In the genomic region with DNA sequence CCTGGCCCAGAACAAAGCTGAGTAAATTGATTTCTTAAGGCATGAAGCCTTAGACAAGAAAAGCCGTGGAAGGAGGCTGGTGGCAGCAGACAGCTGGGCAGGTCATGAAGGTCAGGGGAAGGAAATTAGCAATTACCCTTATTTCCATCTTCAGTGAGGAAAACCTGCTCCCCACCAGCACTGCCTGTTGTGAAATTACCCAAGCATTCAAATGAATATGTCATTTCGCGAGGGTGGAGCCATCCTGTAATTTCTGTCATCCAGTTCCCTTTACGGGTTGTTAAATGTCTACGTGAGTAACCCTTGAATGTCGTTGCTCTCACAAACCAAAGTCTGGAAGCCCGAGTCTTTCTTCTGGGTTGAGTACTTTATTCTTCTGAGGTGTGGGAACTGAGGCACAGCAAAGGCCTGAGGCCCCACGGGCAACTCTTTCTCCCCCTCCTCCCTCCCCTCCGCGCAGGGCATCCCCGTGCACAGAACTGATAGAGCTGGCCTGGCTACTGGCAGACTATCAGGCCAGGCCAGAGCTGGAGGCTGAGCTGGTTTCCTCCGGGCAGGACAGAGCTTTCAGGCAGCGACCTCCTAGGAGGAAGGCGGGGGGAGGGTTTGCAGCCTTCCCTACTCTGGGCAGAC, we compare ENCODE assay signal across 1 cellular context.
TF ChIP-seq lines count a peak whose summit lies in the region.

No MANE protein-coding gene starts in this region.

TF ChIP-seq in K562, 482 proteins besides CTCF, POLR2A, EP300 and RAD21 (continued from another document):
- TF ChIP-seq, protein P1, sequence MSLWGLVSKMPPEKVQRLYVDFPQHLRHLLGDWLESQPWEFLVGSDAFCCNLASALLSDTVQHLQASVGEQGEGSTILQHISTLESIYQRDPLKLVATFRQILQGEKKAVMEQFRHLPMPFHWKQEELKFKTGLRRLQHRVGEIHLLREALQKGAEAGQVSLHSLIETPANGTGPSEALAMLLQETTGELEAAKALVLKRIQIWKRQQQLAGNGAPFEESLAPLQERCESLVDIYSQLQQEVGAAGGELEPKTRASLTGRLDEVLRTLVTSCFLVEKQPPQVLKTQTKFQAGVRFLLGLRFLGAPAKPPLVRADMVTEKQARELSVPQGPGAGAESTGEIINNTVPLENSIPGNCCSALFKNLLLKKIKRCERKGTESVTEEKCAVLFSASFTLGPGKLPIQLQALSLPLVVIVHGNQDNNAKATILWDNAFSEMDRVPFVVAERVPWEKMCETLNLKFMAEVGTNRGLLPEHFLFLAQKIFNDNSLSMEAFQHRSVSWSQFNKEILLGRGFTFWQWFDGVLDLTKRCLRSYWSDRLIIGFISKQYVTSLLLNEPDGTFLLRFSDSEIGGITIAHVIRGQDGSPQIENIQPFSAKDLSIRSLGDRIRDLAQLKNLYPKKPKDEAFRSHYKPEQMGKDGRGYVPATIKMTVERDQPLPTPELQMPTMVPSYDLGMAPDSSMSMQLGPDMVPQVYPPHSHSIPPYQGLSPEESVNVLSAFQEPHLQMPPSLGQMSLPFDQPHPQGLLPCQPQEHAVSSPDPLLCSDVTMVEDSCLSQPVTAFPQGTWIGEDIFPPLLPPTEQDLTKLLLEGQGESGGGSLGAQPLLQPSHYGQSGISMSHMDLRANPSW (CRISPR knock-in tag; IDR thresholded peaks at IDR 0.05): no peak
- TF ChIP-seq, protein P2, sequence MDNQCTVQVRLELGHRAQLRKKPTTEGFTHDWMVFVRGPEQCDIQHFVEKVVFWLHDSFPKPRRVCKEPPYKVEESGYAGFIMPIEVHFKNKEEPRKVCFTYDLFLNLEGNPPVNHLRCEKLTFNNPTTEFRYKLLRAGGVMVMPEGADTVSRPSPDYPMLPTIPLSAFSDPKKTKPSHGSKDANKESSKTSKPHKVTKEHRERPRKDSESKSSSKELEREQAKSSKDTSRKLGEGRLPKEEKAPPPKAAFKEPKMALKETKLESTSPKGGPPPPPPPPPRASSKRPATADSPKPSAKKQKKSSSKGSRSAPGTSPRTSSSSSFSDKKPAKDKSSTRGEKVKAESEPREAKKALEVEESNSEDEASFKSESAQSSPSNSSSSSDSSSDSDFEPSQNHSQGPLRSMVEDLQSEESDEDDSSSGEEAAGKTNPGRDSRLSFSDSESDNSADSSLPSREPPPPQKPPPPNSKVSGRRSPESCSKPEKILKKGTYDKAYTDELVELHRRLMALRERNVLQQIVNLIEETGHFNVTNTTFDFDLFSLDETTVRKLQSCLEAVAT (IDR thresholded peaks at IDR 0.05): 0 out of 4 replicates have a peak, but pooled peaks of 1 of the 2 experiments have one; percentile 13
- TF ChIP-seq, protein P3, sequence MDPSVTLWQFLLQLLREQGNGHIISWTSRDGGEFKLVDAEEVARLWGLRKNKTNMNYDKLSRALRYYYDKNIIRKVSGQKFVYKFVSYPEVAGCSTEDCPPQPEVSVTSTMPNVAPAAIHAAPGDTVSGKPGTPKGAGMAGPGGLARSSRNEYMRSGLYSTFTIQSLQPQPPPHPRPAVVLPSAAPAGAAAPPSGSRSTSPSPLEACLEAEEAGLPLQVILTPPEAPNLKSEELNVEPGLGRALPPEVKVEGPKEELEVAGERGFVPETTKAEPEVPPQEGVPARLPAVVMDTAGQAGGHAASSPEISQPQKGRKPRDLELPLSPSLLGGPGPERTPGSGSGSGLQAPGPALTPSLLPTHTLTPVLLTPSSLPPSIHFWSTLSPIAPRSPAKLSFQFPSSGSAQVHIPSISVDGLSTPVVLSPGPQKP (CRISPR knock-in tag; IDR thresholded peaks at IDR 0.05): no peak
- TF ChIP-seq RBBP5 (IDR thresholded peaks at IDR 0.05; ENCODE audit: borderline replicate concordance, insufficient read depth, low read length, poor library complexity, severe bottlenecking) (no peak), FOXM1 (IDR thresholded peaks at IDR 0.05; ENCODE audit: low read depth) (no peak), FOXM1 (CRISPR knock-in tag; IDR thresholded peaks at IDR 0.05; ENCODE audit: low read depth) (no peak), MYNN (IDR thresholded peaks at IDR 0.05) (0 out of 2 replicates have a peak, but pooled peaks have one; percentile 3), MYNN (CRISPR knock-in tag; IDR thresholded peaks at IDR 0.05) (no peak), POLR3G (IDR thresholded peaks at IDR 0.05; ENCODE audit: extremely low read depth, insufficient read length, insufficient replicate concordance) (no peak), POU5F1 (IDR thresholded peaks at IDR 0.05; ENCODE audit: borderline replicate concordance, low read depth, low read length, partially characterized antibody) (no peak), SMAD3 (CRISPR knock-in tag; conservative IDR thresholded peaks at IDR 0.05) (no peak), DMBX1 (CRISPR knock-in tag; IDR thresholded peaks at IDR 0.05; ENCODE audit: borderline replicate concordance) (0 out of 2 replicates have a peak, but pooled peaks have one; percentile 18), ZNF431 (CRISPR knock-in tag; IDR thresholded peaks at IDR 0.05) (no peak), EHMT2 (IDR thresholded peaks at IDR 0.05) (no peak), TAL1 (IDR thresholded peaks at IDR 0.05) (peak; percentile 60), BHLHE40 (IDR thresholded peaks at IDR 0.05; ENCODE audit: low read length) (no peak), YY1 (IDR thresholded peaks at IDR 0.05; ENCODE audit: borderline replicate concordance in 1 of 3, control insufficient read depth in 1 of 3, extremely low read depth in 1 of 3, insufficient read depth in 3 of 3, insufficient read length in 1 of 3, insufficient replicate concordance in 2 of 3, low read depth in 1 of 3, low read length in 2 of 3) (no peak), ZNF239 (CRISPR knock-in tag; IDR thresholded peaks at IDR 0.05) (no peak), ARID2 (IDR thresholded peaks at IDR 0.05) (no peak), ZNF76 (CRISPR knock-in tag; IDR thresholded peaks at IDR 0.05; ENCODE audit: borderline replicate concordance) (no peak), LEF1 (IDR thresholded peaks at IDR 0.05) (0 out of 2 replicates have a peak, but pooled peaks have one; percentile 12), CXXC5 (CRISPR knock-in tag; IDR thresholded peaks at IDR 0.05) (no peak), ZNF232 (CRISPR knock-in tag; IDR thresholded peaks at IDR 0.05) (no peak), TCF3 (CRISPR knock-in tag; IDR thresholded peaks at IDR 0.05) (peak; percentile 65), MCM5 (IDR thresholded peaks at IDR 0.05; ENCODE audit: low read depth) (no peak), MAFK (IDR thresholded peaks at IDR 0.05; ENCODE audit: low read length) (no peak), MAFF (IDR thresholded peaks at IDR 0.05; ENCODE audit: low read length) (no peak), RBFOX2 (IDR thresholded peaks at IDR 0.05; ENCODE audit: low read depth, low read length) (peak; percentile 29; the same call in 1 of the 2 replicates), RFX7 (CRISPR knock-in tag; IDR thresholded peaks at IDR 0.05) (no peak), ZNF766 (CRISPR knock-in tag; conservative IDR thresholded peaks at IDR 0.05) (no peak), XRCC3 (IDR thresholded peaks at IDR 0.05) (no peak), MEF2A (IDR thresholded peaks at IDR 0.05; ENCODE audit: control insufficient read depth, low read depth, low read length) (no peak), ZNF75A (CRISPR knock-in tag; IDR thresholded peaks at IDR 0.05) (no peak), ZNF57 (CRISPR knock-in tag; IDR thresholded peaks at IDR 0.05) (no peak), ARNT (IDR thresholded peaks at IDR 0.05) (0 out of 4 replicates have a peak, but pooled peaks of 1 of the 2 experiments have one; percentile 7), DACH1 (IDR thresholded peaks at IDR 0.05; ENCODE audit: partially characterized antibody) (peak; percentile 59)
- TF ChIP-seq, protein P4, sequence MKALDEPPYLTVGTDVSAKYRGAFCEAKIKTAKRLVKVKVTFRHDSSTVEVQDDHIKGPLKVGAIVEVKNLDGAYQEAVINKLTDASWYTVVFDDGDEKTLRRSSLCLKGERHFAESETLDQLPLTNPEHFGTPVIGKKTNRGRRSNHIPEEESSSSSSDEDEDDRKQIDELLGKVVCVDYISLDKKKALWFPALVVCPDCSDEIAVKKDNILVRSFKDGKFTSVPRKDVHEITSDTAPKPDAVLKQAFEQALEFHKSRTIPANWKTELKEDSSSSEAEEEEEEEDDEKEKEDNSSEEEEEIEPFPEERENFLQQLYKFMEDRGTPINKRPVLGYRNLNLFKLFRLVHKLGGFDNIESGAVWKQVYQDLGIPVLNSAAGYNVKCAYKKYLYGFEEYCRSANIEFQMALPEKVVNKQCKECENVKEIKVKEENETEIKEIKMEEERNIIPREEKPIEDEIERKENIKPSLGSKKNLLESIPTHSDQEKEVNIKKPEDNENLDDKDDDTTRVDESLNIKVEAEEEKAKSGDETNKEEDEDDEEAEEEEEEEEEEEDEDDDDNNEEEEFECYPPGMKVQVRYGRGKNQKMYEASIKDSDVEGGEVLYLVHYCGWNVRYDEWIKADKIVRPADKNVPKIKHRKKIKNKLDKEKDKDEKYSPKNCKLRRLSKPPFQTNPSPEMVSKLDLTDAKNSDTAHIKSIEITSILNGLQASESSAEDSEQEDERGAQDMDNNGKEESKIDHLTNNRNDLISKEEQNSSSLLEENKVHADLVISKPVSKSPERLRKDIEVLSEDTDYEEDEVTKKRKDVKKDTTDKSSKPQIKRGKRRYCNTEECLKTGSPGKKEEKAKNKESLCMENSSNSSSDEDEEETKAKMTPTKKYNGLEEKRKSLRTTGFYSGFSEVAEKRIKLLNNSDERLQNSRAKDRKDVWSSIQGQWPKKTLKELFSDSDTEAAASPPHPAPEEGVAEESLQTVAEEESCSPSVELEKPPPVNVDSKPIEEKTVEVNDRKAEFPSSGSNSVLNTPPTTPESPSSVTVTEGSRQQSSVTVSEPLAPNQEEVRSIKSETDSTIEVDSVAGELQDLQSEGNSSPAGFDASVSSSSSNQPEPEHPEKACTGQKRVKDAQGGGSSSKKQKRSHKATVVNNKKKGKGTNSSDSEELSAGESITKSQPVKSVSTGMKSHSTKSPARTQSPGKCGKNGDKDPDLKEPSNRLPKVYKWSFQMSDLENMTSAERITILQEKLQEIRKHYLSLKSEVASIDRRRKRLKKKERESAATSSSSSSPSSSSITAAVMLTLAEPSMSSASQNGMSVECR (CRISPR knock-in tag; IDR thresholded peaks at IDR 0.05): no peak
- TF ChIP-seq, protein P5, sequence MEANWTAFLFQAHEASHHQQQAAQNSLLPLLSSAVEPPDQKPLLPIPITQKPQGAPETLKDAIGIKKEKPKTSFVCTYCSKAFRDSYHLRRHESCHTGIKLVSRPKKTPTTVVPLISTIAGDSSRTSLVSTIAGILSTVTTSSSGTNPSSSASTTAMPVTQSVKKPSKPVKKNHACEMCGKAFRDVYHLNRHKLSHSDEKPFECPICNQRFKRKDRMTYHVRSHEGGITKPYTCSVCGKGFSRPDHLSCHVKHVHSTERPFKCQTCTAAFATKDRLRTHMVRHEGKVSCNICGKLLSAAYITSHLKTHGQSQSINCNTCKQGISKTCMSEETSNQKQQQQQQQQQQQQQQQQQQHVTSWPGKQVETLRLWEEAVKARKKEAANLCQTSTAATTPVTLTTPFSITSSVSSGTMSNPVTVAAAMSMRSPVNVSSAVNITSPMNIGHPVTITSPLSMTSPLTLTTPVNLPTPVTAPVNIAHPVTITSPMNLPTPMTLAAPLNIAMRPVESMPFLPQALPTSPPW (CRISPR knock-in tag; IDR thresholded peaks at IDR 0.05): peak; percentile 71
- TF ChIP-seq, protein P6, sequence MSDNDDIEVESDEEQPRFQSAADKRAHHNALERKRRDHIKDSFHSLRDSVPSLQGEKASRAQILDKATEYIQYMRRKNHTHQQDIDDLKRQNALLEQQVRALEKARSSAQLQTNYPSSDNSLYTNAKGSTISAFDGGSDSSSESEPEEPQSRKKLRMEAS (CRISPR knock-in tag; IDR thresholded peaks at IDR 0.05): no peak
- TF ChIP-seq, protein P7, sequence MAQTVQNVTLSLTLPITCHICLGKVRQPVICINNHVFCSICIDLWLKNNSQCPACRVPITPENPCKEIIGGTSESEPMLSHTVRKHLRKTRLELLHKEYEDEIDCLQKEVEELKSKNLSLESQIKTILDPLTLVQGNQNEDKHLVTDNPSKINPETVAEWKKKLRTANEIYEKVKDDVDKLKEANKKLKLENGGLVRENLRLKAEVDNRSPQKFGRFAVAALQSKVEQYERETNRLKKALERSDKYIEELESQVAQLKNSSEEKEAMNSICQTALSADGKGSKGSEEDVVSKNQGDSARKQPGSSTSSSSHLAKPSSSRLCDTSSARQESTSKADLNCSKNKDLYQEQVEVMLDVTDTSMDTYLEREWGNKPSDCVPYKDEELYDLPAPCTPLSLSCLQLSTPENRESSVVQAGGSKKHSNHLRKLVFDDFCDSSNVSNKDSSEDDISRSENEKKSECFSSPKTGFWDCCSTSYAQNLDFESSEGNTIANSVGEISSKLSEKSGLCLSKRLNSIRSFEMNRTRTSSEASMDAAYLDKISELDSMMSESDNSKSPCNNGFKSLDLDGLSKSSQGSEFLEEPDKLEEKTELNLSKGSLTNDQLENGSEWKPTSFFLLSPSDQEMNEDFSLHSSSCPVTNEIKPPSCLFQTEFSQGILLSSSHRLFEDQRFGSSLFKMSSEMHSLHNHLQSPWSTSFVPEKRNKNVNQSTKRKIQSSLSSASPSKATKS (CRISPR knock-in tag; IDR thresholded peaks at IDR 0.05): no peak
- TF ChIP-seq, protein P8, sequence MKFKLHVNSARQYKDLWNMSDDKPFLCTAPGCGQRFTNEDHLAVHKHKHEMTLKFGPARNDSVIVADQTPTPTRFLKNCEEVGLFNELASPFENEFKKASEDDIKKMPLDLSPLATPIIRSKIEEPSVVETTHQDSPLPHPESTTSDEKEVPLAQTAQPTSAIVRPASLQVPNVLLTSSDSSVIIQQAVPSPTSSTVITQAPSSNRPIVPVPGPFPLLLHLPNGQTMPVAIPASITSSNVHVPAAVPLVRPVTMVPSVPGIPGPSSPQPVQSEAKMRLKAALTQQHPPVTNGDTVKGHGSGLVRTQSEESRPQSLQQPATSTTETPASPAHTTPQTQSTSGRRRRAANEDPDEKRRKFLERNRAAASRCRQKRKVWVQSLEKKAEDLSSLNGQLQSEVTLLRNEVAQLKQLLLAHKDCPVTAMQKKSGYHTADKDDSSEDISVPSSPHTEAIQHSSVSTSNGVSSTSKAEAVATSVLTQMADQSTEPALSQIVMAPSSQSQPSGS (CRISPR knock-in tag; IDR thresholded peaks at IDR 0.05): no peak
- TF ChIP-seq, protein P9, sequence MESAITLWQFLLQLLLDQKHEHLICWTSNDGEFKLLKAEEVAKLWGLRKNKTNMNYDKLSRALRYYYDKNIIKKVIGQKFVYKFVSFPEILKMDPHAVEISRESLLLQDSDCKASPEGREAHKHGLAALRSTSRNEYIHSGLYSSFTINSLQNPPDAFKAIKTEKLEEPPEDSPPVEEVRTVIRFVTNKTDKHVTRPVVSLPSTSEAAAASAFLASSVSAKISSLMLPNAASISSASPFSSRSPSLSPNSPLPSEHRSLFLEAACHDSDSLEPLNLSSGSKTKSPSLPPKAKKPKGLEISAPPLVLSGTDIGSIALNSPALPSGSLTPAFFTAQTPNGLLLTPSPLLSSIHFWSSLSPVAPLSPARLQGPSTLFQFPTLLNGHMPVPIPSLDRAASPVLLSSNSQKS (CRISPR knock-in tag; IDR thresholded peaks at IDR 0.05): no peak
